Comparison of ENCODE assay signal across 17 cellular contexts in genomic region chr16:80971814-80972213, GRCh38. TPM values are rescaled to one million over a fixed set of nuclear protein-coding genes. Genes with fewer than 3 reads are reported as not detected.
DNase-seq lines count a peak whose midpoint lies in the region; ATAC-seq, FAIRE-seq and TF ChIP-seq lines count a peak whose summit lies in the region.
"Had no signal": no experiment of that assay in that cellular context is flagged by ENCODE, and none has a peak within 500 bp of the region (broad histone marks: within the 10 kb centered on the region; RNA-seq: fewer than 3 reads in every experiment).

No MANE protein-coding gene starts in this region.

- no peak for TF ChIP-seq CTCF in K562 (IDR thresholded peaks at IDR 0.05 in 2 of 3, conservative IDR thresholded peaks at IDR 0.05 in 1 of 3; ENCODE audit: insufficient read depth in 2 of 3, low read depth in 1 of 3, low read length in 3 of 3)

- H4K20me1 ChIP-seq in K562 (replicated peaks; ENCODE audit: control insufficient read depth, insufficient read depth, low read length) = no peaks in the 10 kb centered on the region

- POLR2A ChIA-PET in K562 (lab: Yijun Ruan, JAX) = interaction anchor here (1.1 to 1.2 kb wide), 3 partner anchors 9 to 15 kb away, joined by 3 to 5 read pairs (median 4); no protein-coding TSS in a partner anchor

- in situ Hi-C loops in K562 (cut with MboI) = no loop called here

- no peaks in the 10 kb centered on the region; a peak in 1 of 5 replicates for H3K4me1 ChIP-seq in K562 (replicated peaks in 1 of 2; ENCODE audit: control insufficient read depth in 2 of 2, insufficient read depth in 2 of 2, low read length in 2 of 2)

- H3K4me3 ChIP-seq in K562 = no peak overlapping the region
- H3K4me3 ChIP-seq: thoracic aorta had no signal

- H3K27me3 ChIP-seq in K562 (ENCODE audit: control insufficient read depth in 2 of 2, insufficient read depth in 2 of 2, low read length in 2 of 2) = no peaks in the 10 kb centered on the region

- WGBS in K562 (ENCODE audit: insufficient coverage, low coverage, missing lambda C conversion rate) = 62% methylated on average over 2 of the region's 2 CpGs

- H3K79me2 ChIP-seq in K562 (ENCODE audit: control insufficient read depth, insufficient read depth, low read length) = no peaks in the 10 kb centered on the region

- TF ChIP-seq EP300 in K562 (IDR thresholded peaks at IDR 0.05; ENCODE audit: low read length) = no peak

- CTCF ChIA-PET in K562 (lab: Yijun Ruan, JAX; ENCODE audit: low intra/inter-chr PET ratio) = no interaction called here

- H3K9ac ChIP-seq in K562 (ENCODE audit: insufficient read depth in 1 of 2, low read depth in 2 of 2, low read length in 2 of 2) = no peak overlapping the region

- DNase-seq in DMS 273 (lab: John Stamatoyannopoulos, UW; ENCODE audit: unreplicated experiment) = peak; percentile 49
- no peak for DNase-seq in DMS 273 treated with DMSO at 0.1 percent for 48 hours (lab: John Stamatoyannopoulos, UW)
- peak in 2 of 4 experiments; percentile 18 to 33 for DNase-seq in K562 (ENCODE audit: extremely low read depth in 1 of 4, low spot score in 3 of 4)
- no peak for DNase-seq in NCI-H446 treated with DMSO at 0.1 percent for 48 hours (lab: John Stamatoyannopoulos, UW)
- no peak for DNase-seq in GM19238 (ENCODE audit: insufficient read length, low spot score)
- DNase-seq: 8988T; activated CD4-positive, alpha-beta T cell treated with anti-CD3 and anti-CD28 coated beads, Interleukin-2, amount 50 U/mL, for 48 hours; DMS79; erythroblast; NCI-H2029 treated with DMSO at 0.1 percent for 48 hours; stimulated activated CD4-positive, alpha-beta T cell treated with anti-CD3 and anti-CD28 coated beads, Interleukin-2, amount 100 ng/mL, for 48 hours had no signal

- H3K4me2 ChIP-seq in K562 (ENCODE audit: insufficient read depth, low read length) = no peak overlapping the region

- no peak for FAIRE-seq in K562 (lab: Jason Lieb, UNC)
- FAIRE-seq: islet of Langerhans had no signal

- no peaks in the 10 kb centered on the region for H3K9me1 ChIP-seq in K562 (ENCODE audit: control insufficient read depth, insufficient read depth, low read length)

- H2AFZ ChIP-seq in K562 (ENCODE audit: low read depth, low read length) = no peak overlapping the region

- peak; percentile 48 for ATAC-seq in GM21447 (IDR thresholded peaks at IDR 0.05; ENCODE audit: unreplicated experiment)
- peak; percentile 78 for ATAC-seq in HG03280 (IDR thresholded peaks at IDR 0.05; ENCODE audit: unreplicated experiment)
- peak; percentile 35 for ATAC-seq in K562
- no peak for ATAC-seq in GM19452 (IDR thresholded peaks at IDR 0.05; ENCODE audit: unreplicated experiment)
- ATAC-seq: SK-N-SH treated with all-trans-retinoic acid at 6 μM for 48 hours had no signal

- H3K27ac ChIP-seq in K562 (ENCODE audit: extremely low read depth, low read depth, low read length) = no peak overlapping the region
- H3K27ac ChIP-seq: thoracic aorta had no signal

- intact Hi-C loops in K562 (cut with micrococcal nuclease) = no loop called here

- TF ChIP-seq RAD21 in K562 (CRISPR knock-in tag; conservative IDR thresholded peaks at IDR 0.05 in 1 of 2, IDR thresholded peaks at IDR 0.05 in 1 of 2) = no peak

- no TSS peak for BruUV-seq in K562 (replicated peaks; lab: Mats Ljungman, UMichigan)

- TF ChIP-seq POLR2A in K562 (conservative IDR thresholded peaks at IDR 0.05) = peak; percentile 18; the same call in 1 of the 2 replicates

- no peaks in the 10 kb centered on the region for H3K9me3 ChIP-seq in K562 (replicated peaks; ENCODE audit: control insufficient read depth, insufficient read depth, low read depth, low read length)
- H3K9me3 ChIP-seq: thoracic aorta had no signal

- peaks cover 40% of the 10 kb centered on the region for H3K36me3 ChIP-seq in K562 (ENCODE audit: control insufficient read depth, insufficient read depth, low read length)

TF ChIP-seq in K562, 482 proteins besides CTCF, POLR2A, EP300 and RAD21:
- TF ChIP-seq SUPT5H (IDR thresholded peaks at IDR 0.05) (0 out of 2 replicates have a peak, but pooled peaks have one; percentile 15), FOXK1 (CRISPR knock-in tag; IDR thresholded peaks at IDR 0.05; ENCODE audit: borderline replicate concordance) (no peak)

RNA-seq across cellular contexts. Expression of gene CMC2, which starts 34.9 kb away (rescaled TPM):
- total RNA-seq in K562 (2011; cell fraction: chromatin; rRNA removed; ENCODE audit: low replicate concordance) = 47.9 and 97.0 TPM in 2 replicates
- 47.9 and 67.9 TPM in 2 replicates for total RNA-seq in K562 (2011; cell fraction: nucleolus; rRNA removed)
- total RNA-seq in K562 (2011; cell fraction: nucleoplasm; rRNA removed) = 50.2 and 70.3 TPM in 2 replicates
- total RNA-seq in K562 (2014; rRNA removed) (122 and 192 TPM in 2 replicates), K562 (2014; rRNA removed; fragmentation: Illumina TruSeq; extraction: Trizol) (144 and 165 TPM in 2 replicates), K562 (2015; rRNA removed; fragmentation: Illumina TruSeq; extraction: Trizol) (124 and 143 TPM in 2 replicates), K562 (2021) (166 and 189 TPM in 2 replicates)
- polyA plus RNA-seq in K562 (2011; rRNA removed) (224 and 304 TPM in 2 replicates), K562 (2014; fragmentation: Illumina TruSeq; extraction: Trizol) (172 and 255 TPM in 2 replicates), K562 (2014; fragmentation: Nextera tagmentation; extraction: Ambion mirVana) (100 to 1,000 TPM; 434 to 501 TPM), K562 (2014; rRNA removed) (230 and 250 TPM in 2 replicates)
- 185 and 294 TPM in 2 replicates for polyA plus RNA-seq in K562 (2011; cell fraction: cytosol; rRNA removed)
- polyA plus RNA-seq in K562 (2011; cell fraction: nucleus; rRNA removed) = 100 and 142 TPM in 2 replicates
- polyA plus RNA-seq in K562 (2012) = 144 and 242 TPM in 2 replicates
- polyA minus RNA-seq in K562 (2011; rRNA and poly(A)+ RNA removed) = 73.7 and 81.3 TPM in 2 replicates
- polyA minus RNA-seq in K562 (2011; cell fraction: cytosol; rRNA and poly(A)+ RNA removed) = 37.5 and 45.1 TPM in 2 replicates
- 59.8 and 62.9 TPM in 2 replicates for polyA minus RNA-seq in K562 (2011; cell fraction: nucleus; rRNA and poly(A)+ RNA removed)

RNA-seq across cellular contexts. Expression of gene CENPN, which starts 35.2 kb away (rescaled TPM):
- 44.6 and 60.6 TPM in 2 replicates for total RNA-seq in K562 (2011; cell fraction: chromatin; rRNA removed; ENCODE audit: low replicate concordance)
- 31.3 and 39.4 TPM in 2 replicates for total RNA-seq in K562 (2011; cell fraction: nucleolus; rRNA removed)
- 28.4 and 36.6 TPM in 2 replicates for total RNA-seq in K562 (2011; cell fraction: nucleoplasm; rRNA removed)
- total RNA-seq in K562 (2014; rRNA removed) (64.6 and 140 TPM in 2 replicates), K562 (2014; rRNA removed; fragmentation: Illumina TruSeq; extraction: Trizol) (161 and 186 TPM in 2 replicates), K562 (2015; rRNA removed; fragmentation: Illumina TruSeq; extraction: Trizol) (103 and 106 TPM in 2 replicates), K562 (2021) (87.6 and 92.3 TPM in 2 replicates)
- polyA plus RNA-seq in K562 (2011; rRNA removed) (95.8 and 123 TPM in 2 replicates), K562 (2014; fragmentation: Illumina TruSeq; extraction: Trizol) (140 and 158 TPM in 2 replicates), K562 (2014; fragmentation: Nextera tagmentation; extraction: Ambion mirVana) (100 to 1,000 TPM; 343 to 384 TPM), K562 (2014; rRNA removed) (209 and 279 TPM in 2 replicates)
- 36.0 and 53.1 TPM in 2 replicates for polyA plus RNA-seq in K562 (2011; cell fraction: cytosol; rRNA removed)
- polyA plus RNA-seq in K562 (2011; cell fraction: nucleus; rRNA removed) = 27.2 and 47.1 TPM in 2 replicates
- polyA plus RNA-seq in K562 (2012) = 92.4 and 304 TPM in 2 replicates
- 92.7 and 93.9 TPM in 2 replicates for polyA minus RNA-seq in K562 (2011; rRNA and poly(A)+ RNA removed)
- 42.0 and 48.2 TPM in 2 replicates for polyA minus RNA-seq in K562 (2011; cell fraction: cytosol; rRNA and poly(A)+ RNA removed)
- 28.3 and 30.8 TPM in 2 replicates for polyA minus RNA-seq in K562 (2011; cell fraction: nucleus; rRNA and poly(A)+ RNA removed)
